In genomic region chr16:66599726-66600125, GRCh38 we compare ENCODE assay signal across 22 cellular contexts. TPM values are rescaled to one million over a fixed set of nuclear protein-coding genes. Genes with fewer than 3 reads are reported as not detected.
"Had no signal": no experiment of that assay in that cellular context is flagged by ENCODE, and none has a peak within 500 bp of the region (broad histone marks: within the 10 kb centered on the region; RNA-seq: fewer than 3 reads in every experiment).

No MANE protein-coding gene starts in this region.

- H3K27ac Mint-ChIP-seq: activated T-cell treated with anti-CD3 and anti-CD28 coated beads, Interleukin-2, amount 50 U/mL, for 24 hours; dendritic cell treated with granulocyte-macrophage colony-stimulating factor and Interleukin-4, amounts not matched to agents 40 ng/mL and 50 ng/mL, for 4 days; progenitor cell of endocrine pancreas had no signal

- H3K36me3 ChIP-seq: cardiac muscle cell, esophagus muscularis mucosa, heart right ventricle, left lung, tibial artery had no signal

- H3K27ac ChIP-seq: cardiac muscle cell, esophagus muscularis mucosa, heart right ventricle, left lung, tibial artery had no signal

- H3K27me3 ChIP-seq: cardiac muscle cell had no signal

- H3K4me3 Mint-ChIP-seq: activated T-cell treated with anti-CD3 and anti-CD28 coated beads, Interleukin-2, amount 50 U/mL, for 24 hours; dendritic cell treated with granulocyte-macrophage colony-stimulating factor and Interleukin-4, amounts not matched to agents 40 ng/mL and 50 ng/mL, for 4 days had no signal

- DNase-seq: activated CD4-positive, alpha-beta T cell treated with anti-CD3 and anti-CD28 coated beads for 4 hours; activated effector memory CD4-positive, alpha-beta T cell treated with Interleukin-2 at 50 U/mL for 16 hours; activated naive CD4-positive, alpha-beta T cell treated with anti-CD3 and anti-CD28 coated beads, Interleukin-2, amount 50 U/mL, for 16 hours; activated T-cell treated with anti-CD3 and anti-CD28 coated beads, Interleukin-2, amount 50 U/mL, for 24 hours; amygdala; effector CD8-positive, alpha-beta T cell; heart right ventricle; left lung; midbrain; stimulated activated CD4-positive, alpha-beta T cell treated with anti-CD3 and anti-CD28 coated beads, Interleukin-12 subunit alpha, Interleukin-12 subunit beta, amount 100 ng/mL, for 4 hours; stimulated activated CD4-positive, alpha-beta T cell treated with anti-CD3 and anti-CD28 coated beads, Interleukin-1b, Interleukin-23, amount 100 ng/mL, for 48 hours; stimulated activated CD8-positive, alpha-beta memory T cell treated with anti-CD3 and anti-CD28 coated beads, Interleukin-4, amount 100 ng/mL, for 48 hours; stimulated activated naive CD4-positive, alpha-beta T cell treated with Interleukin-2 at 50 U/mL for 16 hours; tibial artery had no signal

- H3K4me3 ChIP-seq: cardiac muscle cell, esophagus muscularis mucosa, heart right ventricle, left lung, tibial artery had no signal

- H3K27me3 Mint-ChIP-seq: activated T-cell treated with anti-CD3 and anti-CD28 coated beads, Interleukin-2, amount 50 U/mL, for 24 hours; progenitor cell of endocrine pancreas had no signal

- ATAC-seq: heart right ventricle, left lung had no signal

- H3K9me3 ChIP-seq: esophagus muscularis mucosa, heart right ventricle, tibial artery had no signal

RNA-seq across cellular contexts. Expression of gene CMTM2, which starts 20.5 kb away (rescaled TPM):
- total RNA-seq: cardiac muscle cell, chondrocyte, lung microvascular endothelial cell, osteoblast, progenitor cell of endocrine pancreas, subcutaneous adipose tissue had no signal
- polyA plus RNA-seq: heart right ventricle had no signal
